ENCODE assay signal across 24 cellular contexts in genomic region chr2:104547251-104547650, GRCh38.
"Had no signal": no experiment of that assay in that cellular context is flagged by ENCODE, and none has a peak within 500 bp of the region (broad histone marks: within the 10 kb centered on the region; RNA-seq: fewer than 3 reads in every experiment).

No MANE protein-coding gene starts in this region.

- H3K4me3 Mint-ChIP-seq: activated CD8-positive, alpha-beta T cell treated with anti-CD3 and anti-CD28 coated beads for 36 hours; activated naive CD4-positive, alpha-beta T cell treated with anti-CD3 and anti-CD28 coated beads, Interleukin-2, amount 50 U/mL, for 24 hours; activated T-helper 1 cell treated with anti-CD3 and anti-CD28 coated beads, Interleukin-12 subunit alpha, Interleukin-12 subunit beta, Interleukin-2, Interleukin-4 antibody, amounts not matched to agents 30 ng/mL and 10 ng/mL and 1 ng/mL, durations not matched to agents 14 hours and 24 hours and 36 hours had no signal

- H3K27me3 ChIP-seq: breast epithelium, MG63, Peyer's patch, SJCRH30 had no signal

- H3K9ac ChIP-seq: KMS-11, SK-N-SH had no signal

- DNase-seq: activated CD4-positive, alpha-beta T cell treated with anti-CD3 and anti-CD28 coated beads for 4 hours; activated CD8-positive, alpha-beta memory T cell treated with anti-CD3 and anti-CD28 coated beads, Interleukin-2, amount 50 U/mL, for 48 hours; activated CD8-positive, alpha-beta T cell treated with anti-CD3 and anti-CD28 coated beads for 36 hours; activated effector memory CD4-positive, alpha-beta T cell treated with Interleukin-2 at 50 U/mL for 16 hours; activated naive CD4-positive, alpha-beta T cell; activated T-cell treated with anti-CD3 and anti-CD28 coated beads, Interleukin-2, amount 50 U/mL, for 1 hour; caudate nucleus; MG63; MV-4-11; NCI-H1930; NCI-H446 treated with DMSO at 0.1 percent for 48 hours; NCI-H82; Peyer's patch; Right ventricle myocardium superior; SJCRH30; SK-N-SH; T-helper 1 cell; WERI-Rb-1 had no signal

- H3K27me3 Mint-ChIP-seq: activated CD8-positive, alpha-beta T cell treated with anti-CD3 and anti-CD28 coated beads for 36 hours; activated naive CD4-positive, alpha-beta T cell treated with anti-CD3 and anti-CD28 coated beads, Interleukin-2, amount 50 U/mL, for 24 hours had no signal

- H3K4me3 ChIP-seq: breast epithelium, coronary artery, MG63, Peyer's patch, SJCRH30 had no signal

- H3K36me3 Mint-ChIP-seq: activated naive CD4-positive, alpha-beta T cell treated with anti-CD3 and anti-CD28 coated beads, Interleukin-2, amount 50 U/mL, for 24 hours had no signal

- H3K36me3 ChIP-seq: breast epithelium, MG63, Peyer's patch, SJCRH30, WERI-Rb-1 had no signal

- H3K4me1 Mint-ChIP-seq: activated naive CD4-positive, alpha-beta T cell treated with anti-CD3 and anti-CD28 coated beads, Interleukin-2, amount 50 U/mL, for 24 hours had no signal

- H3K9me3 ChIP-seq: breast epithelium, MG63, Peyer's patch, SJCRH30, SK-N-SH had no signal

- H3K4me1 ChIP-seq: breast epithelium, Peyer's patch, SJCRH30 had no signal

- H3K27ac Mint-ChIP-seq: activated CD8-positive, alpha-beta T cell treated with anti-CD3 and anti-CD28 coated beads for 36 hours; activated naive CD4-positive, alpha-beta T cell treated with anti-CD3 and anti-CD28 coated beads, Interleukin-2, amount 50 U/mL, for 24 hours; activated T-helper 1 cell treated with anti-CD3 and anti-CD28 coated beads, Interleukin-12 subunit alpha, Interleukin-12 subunit beta, Interleukin-2, Interleukin-4 antibody, amounts not matched to agents 30 ng/mL and 10 ng/mL and 1 ng/mL, durations not matched to agents 14 hours and 24 hours and 36 hours had no signal

- H3K27ac ChIP-seq: breast epithelium, coronary artery, KMS-11, Peyer's patch, RWPE1, SJCRH30, WERI-Rb-1 had no signal

- H3K9me3 Mint-ChIP-seq: activated CD8-positive, alpha-beta T cell treated with anti-CD3 and anti-CD28 coated beads for 36 hours; activated T-helper 1 cell treated with anti-CD3 and anti-CD28 coated beads, Interleukin-12 subunit alpha, Interleukin-12 subunit beta, Interleukin-2, Interleukin-4 antibody, amounts not matched to agents 30 ng/mL and 10 ng/mL and 1 ng/mL, durations not matched to agents 14 hours and 24 hours and 36 hours had no signal
